Comparison of ENCODE assay signal across 2 cellular contexts in genomic region chr21:40847956-40848355, GRCh38.
TF ChIP-seq lines count a peak whose summit lies in the region.

No MANE protein-coding gene starts in this region.

TF ChIP-seq in IMR-90, 13 proteins besides CTCF, POLR2A, EP300 and RAD21:
- TF ChIP-seq FOS (IDR thresholded peaks at IDR 0.05; ENCODE audit: low read depth, low read length) (no peak), BHLHE40 (IDR thresholded peaks at IDR 0.05; ENCODE audit: low read depth, low read length) (no peak), USF2 (IDR thresholded peaks at IDR 0.05; ENCODE audit: low read depth, low read length) (no peak), RFX5 (IDR thresholded peaks at IDR 0.05; ENCODE audit: low read depth, low read length) (no peak), RCOR1 (IDR thresholded peaks at IDR 0.05; ENCODE audit: insufficient replicate concordance, low read length) (no peak), SMC3 (IDR thresholded peaks at IDR 0.05; ENCODE audit: low read depth, low read length) (no peak), MAZ (IDR thresholded peaks at IDR 0.05; ENCODE audit: borderline replicate concordance, low read depth, low read length) (no peak), CHD1 (IDR thresholded peaks at IDR 0.05; ENCODE audit: low read depth, low read length) (no peak), MXI1 (IDR thresholded peaks at IDR 0.05; ENCODE audit: borderline replicate concordance, low read depth, low read length) (no peak)
- TF ChIP-seq, protein P1, sequence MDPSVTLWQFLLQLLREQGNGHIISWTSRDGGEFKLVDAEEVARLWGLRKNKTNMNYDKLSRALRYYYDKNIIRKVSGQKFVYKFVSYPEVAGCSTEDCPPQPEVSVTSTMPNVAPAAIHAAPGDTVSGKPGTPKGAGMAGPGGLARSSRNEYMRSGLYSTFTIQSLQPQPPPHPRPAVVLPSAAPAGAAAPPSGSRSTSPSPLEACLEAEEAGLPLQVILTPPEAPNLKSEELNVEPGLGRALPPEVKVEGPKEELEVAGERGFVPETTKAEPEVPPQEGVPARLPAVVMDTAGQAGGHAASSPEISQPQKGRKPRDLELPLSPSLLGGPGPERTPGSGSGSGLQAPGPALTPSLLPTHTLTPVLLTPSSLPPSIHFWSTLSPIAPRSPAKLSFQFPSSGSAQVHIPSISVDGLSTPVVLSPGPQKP (IDR thresholded peaks at IDR 0.05; ENCODE audit: borderline replicate concordance, low read depth, low read length): no peak

TF ChIP-seq in K562, 482 proteins besides CTCF, POLR2A, EP300 and RAD21:
- TF ChIP-seq KAT2B (IDR thresholded peaks at IDR 0.05; ENCODE audit: low read depth, low read length) (no peak), USF2 (CRISPR knock-in tag; IDR thresholded peaks at IDR 0.05) (peak; percentile 42; the same call in 1 of the 2 replicates)
